11 cellular contexts compared by ENCODE assay signal in genomic region chr7:100221767-100222444, GRCh38. TPM values are rescaled to one million over a fixed set of nuclear protein-coding genes. Genes with fewer than 3 reads are reported as not detected.
DNase-seq lines count a peak whose midpoint lies in the region; ATAC-seq and TF ChIP-seq lines count a peak whose summit lies in the region.
"Had no signal": no experiment of that assay in that cellular context is flagged by ENCODE, and none has a peak within 500 bp of the region (broad histone marks: within the 10 kb centered on the region; RNA-seq: fewer than 3 reads in every experiment).

No MANE protein-coding gene starts in this region.

- TF ChIP-seq POLR2A in adrenal gland (IDR thresholded peaks at IDR 0.05), result no peak

- peak overlapping the region; percentile 94 for H3K4me3 Mint-ChIP-seq in activated naive CD8-positive, alpha-beta T cell treated with anti-CD3 and anti-CD28 coated beads, Interleukin-2, amount 10 ng/mL, durations not matched to agents 7 days and 5 days
- H3K4me3 Mint-ChIP-seq in GM23338 (no peak overlapping the region; the same call in 2 of the 3 replicates), chondrocyte (ENCODE audit: unreplicated experiment) (no peak overlapping the region)

- peak overlapping the region; percentile 82 for H3K4me3 ChIP-seq in DOHH2 (ENCODE audit: low read length)
- H3K4me3 ChIP-seq in SU-DHL-6 (ENCODE audit: insufficient read depth, low read length, poor library complexity, severe bottlenecking), result peak overlapping the region; percentile 51
- no peak overlapping the region for H3K4me3 ChIP-seq in GM23338
- no peak overlapping the region for H3K4me3 ChIP-seq in adrenal gland
- H3K4me3 ChIP-seq: right atrium auricular region had no signal

- H3K4me2 ChIP-seq in DOHH2 (ENCODE audit: low read length) (peak overlapping the region; percentile 91), SU-DHL-6 (ENCODE audit: low read depth, low read length, poor library complexity, severe bottlenecking) (peak overlapping the region; percentile 86), GM23338 (no peak overlapping the region)

- peak overlapping the region; percentile 99 for H3K27ac Mint-ChIP-seq in activated naive CD8-positive, alpha-beta T cell treated with anti-CD3 and anti-CD28 coated beads, Interleukin-2, amount 10 ng/mL, durations not matched to agents 7 days and 5 days
- no peak overlapping the region for H3K27ac Mint-ChIP-seq in GM23338
- no peak overlapping the region for H3K27ac Mint-ChIP-seq in chondrocyte (ENCODE audit: unreplicated experiment)

- H3K79me2 ChIP-seq in DOHH2 (ENCODE audit: control insufficient read depth, low read length) (peaks cover 60% of the 10 kb centered on the region), SU-DHL-6 (ENCODE audit: insufficient read depth, low read length) (peaks cover 29% of the 10 kb centered on the region), GM23338 (replicated peaks; ENCODE audit: insufficient read depth) (no peaks in the 10 kb centered on the region)

- no peak for DNase-seq in activated naive CD8-positive, alpha-beta T cell treated with anti-CD3 and anti-CD28 coated beads, Interleukin-2, amount 10 ng/mL, durations not matched to agents 7 days and 5 days
- peak; percentile 11 for DNase-seq in stimulated activated CD4-positive, alpha-beta T cell treated with anti-CD3 and anti-CD28 coated beads, Interleukin-1b, Interleukin-23, amount 100 ng/mL, for 48 hours
- DNase-seq in GM23338 (ENCODE audit: low spot score) (no peak), adrenal gland (no peak), chondrocyte (ENCODE audit: low spot score) (no peak)

- H3K4me1 ChIP-seq in DOHH2 (ENCODE audit: control insufficient read depth, low read length), result peaks cover 82% of the 10 kb centered on the region
- no peaks in the 10 kb centered on the region for H3K4me1 ChIP-seq in GM23338 (ENCODE audit: insufficient read depth)
- H3K4me1 ChIP-seq in adrenal gland (replicated peaks in 1 of 2), result peaks cover 0 to 4% of the 10 kb centered on the region in 2 donors
- H3K4me1 ChIP-seq: right atrium auricular region had no signal

- peak overlapping the region; percentile 93 for H3K9ac ChIP-seq in SU-DHL-6 (ENCODE audit: low read length)

- no peak for ATAC-seq in activated naive CD8-positive, alpha-beta T cell treated with anti-CD3 and anti-CD28 coated beads, Interleukin-2, amount 10 ng/mL, durations not matched to agents 7 days and 5 days (ENCODE audit: low read depth)
- ATAC-seq in GM23338, result no peak
- no peak for ATAC-seq in activated CD4-positive, CD25-positive, alpha-beta regulatory T cell treated with anti-CD3 and anti-CD28 coated beads, Interleukin-2, amount 50 U/mL, for 24 hours

- TF ChIP-seq CTCF in DOHH2 (IDR thresholded peaks at IDR 0.05; ENCODE audit: low read depth, low read length, poor library complexity, severe bottlenecking), result no peak
- TF ChIP-seq CTCF in SU-DHL-6 (IDR thresholded peaks at IDR 0.05; ENCODE audit: insufficient read depth, low read length, poor library complexity, severe bottlenecking), result no peak
- TF ChIP-seq CTCF in GM23338 (conservative IDR thresholded peaks at IDR 0.05; ENCODE audit: low read depth in 2 of 2), result no peak
- TF ChIP-seq CTCF in adrenal gland (IDR thresholded peaks at IDR 0.05), result no peak
- no peak for TF ChIP-seq CTCF in chondrocyte (IDR thresholded peaks at IDR 0.05)

- no peaks in the 10 kb centered on the region for H3K9me2 ChIP-seq in DOHH2 (replicated peaks; ENCODE audit: control insufficient read depth, low read length)
- H3K9me2 ChIP-seq in SU-DHL-6 (replicated peaks; ENCODE audit: insufficient read depth, low read length), result no peaks in the 10 kb centered on the region
- no peaks in the 10 kb centered on the region for H3K9me2 ChIP-seq in GM23338 (ENCODE audit: insufficient read depth)

- peaks cover 46% of the 10 kb centered on the region for H3K4me1 Mint-ChIP-seq in activated naive CD8-positive, alpha-beta T cell treated with anti-CD3 and anti-CD28 coated beads, Interleukin-2, amount 10 ng/mL, durations not matched to agents 7 days and 5 days
- H3K4me1 Mint-ChIP-seq in GM23338, result peaks cover 4% of the 10 kb centered on the region
- peaks cover 4% of the 10 kb centered on the region for H3K4me1 Mint-ChIP-seq in chondrocyte (ENCODE audit: low read depth)

- H3K27me3 ChIP-seq in DOHH2 (ENCODE audit: control insufficient read depth, low read length) (no peaks in the 10 kb centered on the region), SU-DHL-6 (ENCODE audit: low read length) (no peaks in the 10 kb centered on the region), GM23338 (ENCODE audit: insufficient read depth) (no peaks in the 10 kb centered on the region), adrenal gland (no peaks in the 10 kb centered on the region)
- H3K27me3 ChIP-seq: right atrium auricular region had no signal

- H3K36me3 ChIP-seq in DOHH2 (ENCODE audit: control insufficient read depth, low read length), result peaks cover 80% of the 10 kb centered on the region
- 0 out of 2 replicates have a peak, but pooled peaks cover 2% of the 10 kb centered on the region for H3K36me3 ChIP-seq in SU-DHL-6 (ENCODE audit: low read length)
- H3K36me3 ChIP-seq in GM23338 (ENCODE audit: insufficient read depth), result no peaks in the 10 kb centered on the region
- H3K36me3 ChIP-seq in adrenal gland (replicated peaks in 1 of 2), result no peaks in the 10 kb centered on the region
- H3K36me3 ChIP-seq: right atrium auricular region had no signal

- no peaks in the 10 kb centered on the region for H3K9me3 Mint-ChIP-seq in activated naive CD8-positive, alpha-beta T cell treated with anti-CD3 and anti-CD28 coated beads, Interleukin-2, amount 10 ng/mL, durations not matched to agents 7 days and 5 days
- H3K9me3 Mint-ChIP-seq in GM23338 (no peaks in the 10 kb centered on the region), chondrocyte (ENCODE audit: low read depth) (no peaks in the 10 kb centered on the region)

- intact Hi-C loops in adrenal gland (cut with DNase I), result no loop called here

- POLR2A ChIA-PET in activated naive CD8-positive, alpha-beta T cell treated with anti-CD3 and anti-CD28 coated beads, Interleukin-2, amount 10 ng/mL, durations not matched to agents 7 days and 5 days (lab: Charles Lee), result interaction anchor here (0.5 to 5.9 kb wide), 14 partner anchors 10 to 215 kb away, joined by 3 to 45 read pairs (median 4); partner anchors contain the start of genes AP4M1, GPC2, MCM7 and STAG3

- no peak overlapping the region for H2AFZ ChIP-seq in SU-DHL-6 (ENCODE audit: low read depth, low read length, severe bottlenecking)
- H2AFZ ChIP-seq in GM23338, result no peak overlapping the region

- H3K9me3 ChIP-seq in DOHH2 (ENCODE audit: control insufficient read depth, insufficient read depth, low read length) (no peaks in the 10 kb centered on the region), SU-DHL-6 (ENCODE audit: insufficient read depth, low read length) (no peaks in the 10 kb centered on the region), adrenal gland (replicated peaks in 1 of 3) (no peaks in the 10 kb centered on the region)
- H3K9me3 ChIP-seq: right atrium auricular region had no signal

- H4K20me1 ChIP-seq in DOHH2 (ENCODE audit: control insufficient read depth, insufficient read depth, low read depth, low read length) (peaks cover 7% of the 10 kb centered on the region), SU-DHL-6 (ENCODE audit: low read depth, low read length) (no peaks in the 10 kb centered on the region), GM23338 (replicated peaks; ENCODE audit: insufficient read depth) (no peaks in the 10 kb centered on the region)

- 82 to 92% (median 86%) methylated on average over 13 to 14 of the region's 14 CpGs for WGBS in adrenal gland, 4 donors

- H3K27ac ChIP-seq in DOHH2 (ENCODE audit: low read depth, low read length), result peak overlapping the region; percentile 96
- H3K27ac ChIP-seq in SU-DHL-6 (ENCODE audit: low read depth, low read length), result peak overlapping the region; percentile 95
- H3K27ac ChIP-seq in GM23338 (ENCODE audit: low read depth), result no peak overlapping the region
- H3K27ac ChIP-seq in adrenal gland, result no peak overlapping the region
- H3K27ac ChIP-seq: HL-60, right atrium auricular region had no signal

- H3K27me3 Mint-ChIP-seq in activated naive CD8-positive, alpha-beta T cell treated with anti-CD3 and anti-CD28 coated beads, Interleukin-2, amount 10 ng/mL, durations not matched to agents 7 days and 5 days, result no peaks in the 10 kb centered on the region
- peaks cover 4% of the 10 kb centered on the region for H3K27me3 Mint-ChIP-seq in GM23338 (ENCODE audit: insufficient read depth, low read depth, poor library complexity)
- no peaks in the 10 kb centered on the region for H3K27me3 Mint-ChIP-seq in chondrocyte (ENCODE audit: low read depth)

- H3F3A ChIP-seq in DOHH2 (ENCODE audit: control insufficient read depth, insufficient read depth) (peaks cover 50% of the 10 kb centered on the region), SU-DHL-6 (ENCODE audit: insufficient read depth) (peaks cover 52% of the 10 kb centered on the region), GM23338 (replicated peaks; ENCODE audit: low read depth) (no peaks in the 10 kb centered on the region)

- H3K36me3 Mint-ChIP-seq in activated naive CD8-positive, alpha-beta T cell treated with anti-CD3 and anti-CD28 coated beads, Interleukin-2, amount 10 ng/mL, durations not matched to agents 7 days and 5 days, result peaks cover 38% of the 10 kb centered on the region
- H3K36me3 Mint-ChIP-seq in GM23338 (ENCODE audit: low read depth), result peaks cover 4% of the 10 kb centered on the region; the same call in 2 of the 3 replicates
- peaks cover 3% of the 10 kb centered on the region for H3K36me3 Mint-ChIP-seq in chondrocyte (ENCODE audit: low read depth)

RNA-seq across cellular contexts. Expression of gene PVRIG, which starts 2.2 kb away (rescaled TPM):
- total RNA-seq in activated naive CD8-positive, alpha-beta T cell treated with anti-CD3 and anti-CD28 coated beads, Interleukin-2, amount 10 ng/mL, durations not matched to agents 7 days and 5 days, result 10 to 100 TPM; 86.1 to 86.2 TPM
- not detected in 2 replicates for total RNA-seq in GM23338 (2014; rRNA removed; shearing (Covaris generic))
- polyA plus RNA-seq in GM23338 (2016; fragmentation: Nextera tagmentation; extraction: Ambion mirVana), result 1.1 TPM in 1 of 2 replicates, not detected in the other
- 1 to 10 TPM in 3 of 8 donors, under 1 TPM in 5; 0.21 to 1.8 (median 0.56) TPM for total RNA-seq in adrenal gland
- polyA plus RNA-seq in adrenal gland, result under 1 TPM in 2 of 3 donors, not detected in 1; 0.34 to 0.56 TPM
- not detected in 3 replicates for total RNA-seq in chondrocyte
- polyA plus RNA-seq: BJ had no signal

RNA-seq across cellular contexts. Expression of gene STAG3, which starts 44.2 kb away (rescaled TPM):
- 10 to 100 TPM; 31.1 to 38.8 TPM for total RNA-seq in activated naive CD8-positive, alpha-beta T cell treated with anti-CD3 and anti-CD28 coated beads, Interleukin-2, amount 10 ng/mL, durations not matched to agents 7 days and 5 days
- 3.4 and 4.6 TPM in 2 replicates for total RNA-seq in GM23338 (2014; rRNA removed; shearing (Covaris generic))
- polyA plus RNA-seq in GM23338 (2016; fragmentation: Nextera tagmentation; extraction: Ambion mirVana) (4.1 and 4.7 TPM in 2 replicates), adrenal gland (1 to 10 TPM in 2 of 3 donors, under 1 TPM in 1; 0.77 to 3.3 (median 2.1) TPM)
- total RNA-seq in adrenal gland (1 to 10 TPM in 3 of 8 donors, under 1 TPM in 5; 0.26 to 3.1 (median 0.89) TPM), chondrocyte (0.57 to 1.2 TPM (median 0.64 TPM) in 3 replicates)
- total RNA-seq: right atrium auricular region had no signal

RNA-seq across cellular contexts. Expression of gene GPC2, which starts 44.7 kb away (rescaled TPM):
- total RNA-seq in activated naive CD8-positive, alpha-beta T cell treated with anti-CD3 and anti-CD28 coated beads, Interleukin-2, amount 10 ng/mL, durations not matched to agents 7 days and 5 days, result 10 to 100 TPM; 12.6 to 13.0 TPM
- total RNA-seq in GM23338 (2014; rRNA removed; shearing (Covaris generic)), result 48.8 and 53.6 TPM in 2 replicates
- polyA plus RNA-seq in GM23338 (2016; fragmentation: Nextera tagmentation; extraction: Ambion mirVana) (9.8 and 10.7 TPM in 2 replicates), adrenal gland (1 to 10 TPM in 2 of 3 donors, under 1 TPM in 1; 0.05 to 1.2 (median 1.1) TPM)
- total RNA-seq in adrenal gland (1 to 10 TPM in 4 of 8 donors, under 1 TPM in 4; 0.35 to 4.3 (median 0.93) TPM), chondrocyte (6.2 to 7.3 TPM (median 6.7 TPM) in 3 replicates)

RNA-seq across cellular contexts. Expression of gene GAL3ST4, which starts 53.5 kb away (rescaled TPM):
- 1 to 10 TPM; 6.7 to 6.9 TPM for total RNA-seq in activated naive CD8-positive, alpha-beta T cell treated with anti-CD3 and anti-CD28 coated beads, Interleukin-2, amount 10 ng/mL, durations not matched to agents 7 days and 5 days
- 3.4 and 6.3 TPM in 2 replicates for total RNA-seq in GM23338 (2014; rRNA removed; shearing (Covaris generic))
- polyA plus RNA-seq in GM23338 (2016; fragmentation: Nextera tagmentation; extraction: Ambion mirVana) (2.1 and 3.1 TPM in 2 replicates), adrenal gland (1 to 10 TPM; 3.4 to 4.0 (median 3.5) TPM)
- total RNA-seq in adrenal gland (10 to 100 TPM in 2 of 8 donors, 1 to 10 TPM in 6; 5.2 to 14.3 (median 8.1) TPM), chondrocyte (1.8 to 4.9 TPM (median 4.3 TPM) in 3 replicates)

Comparison
In these comparisons a context has a peak if more than half of its experiments do, and no peak if none do; other contexts are left out.
1. H3K27ac ChIP-seq: peak in DOHH2 (single experiment) and SU-DHL-6 (single experiment); none in GM23338 (single experiment) and adrenal gland (0 of 5).
2. H3K4me3 ChIP-seq: peak in DOHH2 (single experiment) and SU-DHL-6 (single experiment); none in GM23338 (single experiment) and adrenal gland (0 of 4).
3. RNA of gene PVRIG, which starts 2.2 kb away (total RNA-seq): 86.1 to 86.2 TPM in activated naive CD8-positive, alpha-beta T cell treated with anti-CD3 and anti-CD28 coated beads, Interleukin-2, amount 10 ng/mL, durations not matched to agents 7 days and 5 days; 0.21 to 1.8 TPM in adrenal gland, not detected in chondrocyte and not detected in GM23338; every median in the first group is over 10 times any median in the second.